In genomic region chr1:216554934-216555333, GRCh38 we compare ENCODE assay signal across 21 cellular contexts.
DNase-seq lines count a peak whose midpoint lies in the region; ATAC-seq, FAIRE-seq and TF ChIP-seq lines count a peak whose summit lies in the region.
"Had no signal": no experiment of that assay in that cellular context is flagged by ENCODE, and none has a peak within 500 bp of the region (broad histone marks: within the 10 kb centered on the region; RNA-seq: fewer than 3 reads in every experiment).

No MANE protein-coding gene starts in this region.

- no peak overlapping the region for H3K27ac ChIP-seq in astrocyte (ENCODE audit: low read depth, low read length)
- no peak overlapping the region for H3K27ac ChIP-seq in CD8-positive, alpha-beta T cell (ENCODE audit: low read depth, low read length)
- H3K27ac ChIP-seq: BLaER1 treated with 17β-estradiol and CSF1 and Interleukin-3, amounts not matched to agents 10 nM and 100 nM had no signal

- intact Hi-C loops in CD8-positive, alpha-beta T cell (cut with DNase I, micrococcal nuclease) = no loop called here

- H3K4me1 ChIP-seq in astrocyte (ENCODE audit: insufficient read depth, low read length) = no peaks in the 10 kb centered on the region
- no peaks in the 10 kb centered on the region for H3K4me1 ChIP-seq in CD8-positive, alpha-beta T cell (ENCODE audit: insufficient read depth, low read length)
- H3K4me1 ChIP-seq: BLaER1 treated with 17β-estradiol and CSF1 and Interleukin-3, amounts not matched to agents 10 nM and 100 nM had no signal

- no peaks in the 10 kb centered on the region for H3K36me3 Mint-ChIP-seq in astrocyte (ENCODE audit: low read depth, unreplicated experiment)
- no peaks in the 10 kb centered on the region for H3K36me3 Mint-ChIP-seq in CD8-positive, alpha-beta T cell
- H3K36me3 Mint-ChIP-seq: CD8-positive, alpha-beta memory T cell had no signal

- POLR2A ChIA-PET in CD8-positive, alpha-beta T cell (lab: Charles Lee) = no interaction called here

- H3K9me3 ChIP-seq in astrocyte (ENCODE audit: insufficient read depth, low read depth, low read length) = no peaks in the 10 kb centered on the region
- H3K9me3 ChIP-seq in CD8-positive, alpha-beta T cell (ENCODE audit: low read length) = no peaks in the 10 kb centered on the region
- H3K9me3 ChIP-seq: BLaER1 treated with 17β-estradiol and CSF1 and Interleukin-3, amounts not matched to agents 10 nM and 100 nM; SK-N-SH had no signal

- H3K4me2 ChIP-seq in astrocyte (ENCODE audit: low read length) = no peak overlapping the region
- H3K4me2 ChIP-seq: BLaER1 treated with 17β-estradiol and CSF1 and Interleukin-3, amounts not matched to agents 10 nM and 100 nM; SK-N-SH had no signal

- no peak overlapping the region for H2AFZ ChIP-seq in astrocyte (ENCODE audit: low read depth, low read length)

- H3K27me3 ChIP-seq in astrocyte (ENCODE audit: insufficient read depth, low read length) = no peaks in the 10 kb centered on the region
- no peaks in the 10 kb centered on the region for H3K27me3 ChIP-seq in CD8-positive, alpha-beta T cell (ENCODE audit: insufficient read depth, low read length)
- H3K27me3 ChIP-seq: BLaER1 treated with 17β-estradiol and CSF1 and Interleukin-3, amounts not matched to agents 10 nM and 100 nM had no signal

- H3K4me1 Mint-ChIP-seq in astrocyte (ENCODE audit: low read depth, unreplicated experiment) = peaks cover 3% of the 10 kb centered on the region
- no peaks in the 10 kb centered on the region for H3K4me1 Mint-ChIP-seq in CD8-positive, alpha-beta T cell (ENCODE audit: low read depth)
- H3K4me1 Mint-ChIP-seq: CD8-positive, alpha-beta memory T cell had no signal

- H3K27me3 Mint-ChIP-seq in astrocyte (ENCODE audit: low read depth, unreplicated experiment) = no peaks in the 10 kb centered on the region
- H3K27me3 Mint-ChIP-seq in CD8-positive, alpha-beta T cell (ENCODE audit: low read depth) = no peaks in the 10 kb centered on the region
- H3K27me3 Mint-ChIP-seq: CD8-positive, alpha-beta memory T cell had no signal

- no peak overlapping the region for H3K27ac Mint-ChIP-seq in astrocyte (ENCODE audit: unreplicated experiment)
- H3K27ac Mint-ChIP-seq in CD8-positive, alpha-beta T cell = no peak overlapping the region
- H3K27ac Mint-ChIP-seq: CD8-positive, alpha-beta memory T cell had no signal

- no peaks in the 10 kb centered on the region for H3K79me2 ChIP-seq in astrocyte (ENCODE audit: insufficient read depth, low read length)

- no peaks in the 10 kb centered on the region for H3K9me3 Mint-ChIP-seq in astrocyte (ENCODE audit: unreplicated experiment)
- H3K9me3 Mint-ChIP-seq in CD8-positive, alpha-beta T cell = peaks cover 3% of the 10 kb centered on the region

- no peak for FAIRE-seq in astrocyte (lab: Jason Lieb, UNC)
- FAIRE-seq: GM19239, H1 had no signal

- no peak overlapping the region for H3K4me3 Mint-ChIP-seq in astrocyte (ENCODE audit: unreplicated experiment)
- no peak overlapping the region for H3K4me3 Mint-ChIP-seq in CD8-positive, alpha-beta T cell
- H3K4me3 Mint-ChIP-seq: CD8-positive, alpha-beta memory T cell had no signal

- CTCF ChIA-PET in CD8-positive, alpha-beta T cell (lab: Charles Lee) = no interaction called here

- H4K20me1 ChIP-seq in astrocyte (ENCODE audit: insufficient read depth, low read length) = no peaks in the 10 kb centered on the region
- H4K20me1 ChIP-seq: BLaER1 treated with 17β-estradiol and CSF1 and Interleukin-3, amounts not matched to agents 10 nM and 100 nM had no signal

- DNase-seq in astrocyte (ENCODE audit: low read depth) (peak; percentile 1), iris pigment epithelial cell (ENCODE audit: low read depth) (peak; percentile 5), renal cortical epithelial cell (ENCODE audit: low read depth) (peak; percentile 88), NCI-H82 (lab: John Stamatoyannopoulos, UW) (no peak), epidermal melanocyte (ENCODE audit: insufficient read length, low spot score) (no peak)
- no peak for DNase-seq in CD8-positive, alpha-beta T cell
- DNase-seq: CD8-positive, alpha-beta memory T cell; DMS79 treated with DMSO at 0.1 percent for 48 hours; KBM-7; NCI-H1105; NCI-H2081; NCI-H2171 treated with DMSO at 0.1 percent for 48 hours; NCI-H446 treated with DMSO at 0.1 percent for 48 hours; NCI-H69; NK-92 treated with Interleukin-12 subunit alpha and Interleukin-12 subunit beta, amount 100 ng/mL, for 24 hours; Right ventricle myocardium superior; SK-N-SH had no signal

- peak; percentile 48 for ATAC-seq in GM18520 (IDR thresholded peaks at IDR 0.05; ENCODE audit: unreplicated experiment)
- no peak for ATAC-seq in CD8-positive, alpha-beta T cell

- no peaks in the 10 kb centered on the region for H3K36me3 ChIP-seq in astrocyte (ENCODE audit: insufficient read depth, low read length)
- no peaks in the 10 kb centered on the region for H3K36me3 ChIP-seq in CD8-positive, alpha-beta T cell (ENCODE audit: insufficient read depth, low read length)
- H3K36me3 ChIP-seq: BLaER1 treated with 17β-estradiol and CSF1 and Interleukin-3, amounts not matched to agents 10 nM and 100 nM had no signal

- H3K9ac ChIP-seq in astrocyte (ENCODE audit: low read length) = no peak overlapping the region
- H3K9ac ChIP-seq: BLaER1 treated with 17β-estradiol and CSF1 and Interleukin-3, amounts not matched to agents 10 nM and 100 nM; SK-N-SH had no signal

- H3K4me3 ChIP-seq in astrocyte (ENCODE audit: insufficient read depth, low read depth, low read length) = no peak overlapping the region
- no peak overlapping the region for H3K4me3 ChIP-seq in CD8-positive, alpha-beta T cell (ENCODE audit: low read depth, low read length)
- H3K4me3 ChIP-seq: BLaER1 treated with 17β-estradiol and CSF1 and Interleukin-3, amounts not matched to agents 10 nM and 100 nM had no signal

- no peak for TF ChIP-seq CTCF in astrocyte (IDR thresholded peaks at IDR 0.05; ENCODE audit: insufficient read depth, low read depth, low read length)
- TF ChIP-seq CTCF in CD8-positive, alpha-beta T cell (IDR thresholded peaks at IDR 0.05) = no peak

Comparison
In these comparisons a context has a peak if more than half of its experiments do, and no peak if none do; other contexts are left out.
1. DNase-seq: peak in astrocyte (single experiment), iris pigment epithelial cell (single experiment) and renal cortical epithelial cell (single experiment); none in NCI-H82 (single experiment), epidermal melanocyte (single experiment) and CD8-positive, alpha-beta T cell (0 of 7).